In the genomic region with DNA sequence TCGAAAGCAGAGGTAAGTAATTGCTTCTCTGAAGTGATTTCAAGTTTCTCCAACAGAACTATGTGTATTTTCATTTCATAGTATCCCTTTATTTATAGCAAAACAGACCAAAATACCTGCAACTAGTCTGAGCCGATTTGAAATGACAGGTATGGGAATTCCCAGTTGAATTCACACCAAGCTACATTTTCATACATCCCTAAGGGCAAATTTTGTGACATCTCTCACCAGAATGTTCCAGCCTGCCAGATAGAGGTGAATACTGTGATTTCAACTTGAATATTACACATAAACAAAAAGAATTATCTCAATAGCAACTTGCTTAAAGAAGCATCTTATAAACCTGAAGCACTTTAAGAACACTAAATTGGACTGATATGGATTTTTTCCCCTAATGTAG, we compare ENCODE assay signal across 30 cellular contexts.
"Had no signal": no experiment of that assay in that cellular context is flagged by ENCODE, and none has a peak within 500 bp of the region (broad histone marks: within the 10 kb centered on the region; RNA-seq: fewer than 3 reads in every experiment).

No MANE protein-coding gene starts in this region.

- H3K9me3 Mint-ChIP-seq: naive thymus-derived CD8-positive, alpha-beta T cell; nephron progenitor cell; stimulated activated naive B cell treated with anti-CD40 and anti-IgM and Interleukin-4, amounts not matched to agents 10 μg/mL and 1 μg/mL and 100 μg/mL, for 72 hours; stimulated activated naive CD8-positive, alpha-beta T cell treated with anti-CD3 and anti-CD28 coated beads, Interleukin-15, Interleukin-2, amounts not matched to agents 100 ng/mL and 50 ng/mL, for 24 hours had no signal

- DNase-seq: dermis blood vessel endothelial cell; effector memory CD4-positive, alpha-beta T cell; erythroblast; esophagus squamous epithelium; foreskin melanocyte; glutamatergic neuron; heart right ventricle; hippocampal formation; left cardiac atrium; left lung; mesendoderm; midbrain; naive thymus-derived CD8-positive, alpha-beta T cell; nephron progenitor cell; nucleus accumbens; ovary; posterior cingulate gyrus; psoas muscle; right cardiac atrium; sigmoid colon; stimulated activated CD4-positive, alpha-beta T cell treated with anti-CD3 and anti-CD28 coated beads, Interleukin-15, amount 100 ng/mL, for 24 hours; stimulated activated CD4-positive, alpha-beta T cell treated with anti-CD3 and anti-CD28 coated beads, Interleukin-2, amount 100 ng/mL, for 48 hours; stimulated activated naive B cell treated with anti-CD40 and anti-IgM and Interleukin-4, amounts not matched to agents 10 μg/mL and 1 μg/mL and 100 μg/mL, for 72 hours; transverse colon had no signal

- H3K27ac ChIP-seq: coronary artery, esophagus squamous epithelium, heart right ventricle, left lung, ovary, psoas muscle, sigmoid colon, suprapubic skin, transverse colon had no signal

- H3K36me3 ChIP-seq: esophagus squamous epithelium, heart right ventricle, left lung, ovary, sigmoid colon, transverse colon had no signal

- H3K27ac Mint-ChIP-seq: nephron progenitor cell; stimulated activated naive B cell treated with anti-CD40 and anti-IgM and Interleukin-4, amounts not matched to agents 10 μg/mL and 1 μg/mL and 100 μg/mL, for 72 hours; stimulated activated naive CD8-positive, alpha-beta T cell treated with anti-CD3 and anti-CD28 coated beads, Interleukin-15, Interleukin-2, amounts not matched to agents 100 ng/mL and 50 ng/mL, for 24 hours had no signal

- H3K27me3 ChIP-seq: esophagus squamous epithelium, heart right ventricle, left lung, ovary, sigmoid colon, suprapubic skin, transverse colon had no signal

- H3K27me3 Mint-ChIP-seq: naive thymus-derived CD8-positive, alpha-beta T cell; stimulated activated naive B cell treated with anti-CD40 and anti-IgM and Interleukin-4, amounts not matched to agents 10 μg/mL and 1 μg/mL and 100 μg/mL, for 72 hours; stimulated activated naive CD8-positive, alpha-beta T cell treated with anti-CD3 and anti-CD28 coated beads, Interleukin-15, Interleukin-2, amounts not matched to agents 100 ng/mL and 50 ng/mL, for 24 hours had no signal

- H3K4me3 ChIP-seq: coronary artery, esophagus squamous epithelium, heart right ventricle, left lung, ovary, psoas muscle, sigmoid colon, skin epidermis, suprapubic skin, transverse colon had no signal

- H3K4me3 Mint-ChIP-seq: naive thymus-derived CD8-positive, alpha-beta T cell; nephron progenitor cell; stimulated activated naive B cell treated with anti-CD40 and anti-IgM and Interleukin-4, amounts not matched to agents 10 μg/mL and 1 μg/mL and 100 μg/mL, for 72 hours; stimulated activated naive CD8-positive, alpha-beta T cell treated with anti-CD3 and anti-CD28 coated beads, Interleukin-15, Interleukin-2, amounts not matched to agents 100 ng/mL and 50 ng/mL, for 24 hours had no signal

- H3K4me1 Mint-ChIP-seq: naive thymus-derived CD8-positive, alpha-beta T cell; nephron progenitor cell; stimulated activated naive B cell treated with anti-CD40 and anti-IgM and Interleukin-4, amounts not matched to agents 10 μg/mL and 1 μg/mL and 100 μg/mL, for 72 hours had no signal

- H3K9me3 ChIP-seq: esophagus squamous epithelium, heart right ventricle, left lung, ovary, psoas muscle, sigmoid colon, suprapubic skin, transverse colon had no signal

- H3K4me1 ChIP-seq: esophagus squamous epithelium, psoas muscle, sigmoid colon, suprapubic skin, transverse colon had no signal

- FAIRE-seq: endothelial cell of umbilical vein, islet of Langerhans had no signal
